1 cellular context compared by ENCODE assay signal in genomic region chr18:35290070-35290735, GRCh38.
A peak's percentile ranks its signal among the peaks of the same experiment; 100 is the strongest.
TF ChIP-seq lines count a peak whose summit lies in the region.

ZSCAN30 (minus strand) TSS chr18:35290229; CDS start chr18:35264352, 25,877 bp downstream.

TF ChIP-seq in K562, 482 proteins besides CTCF, POLR2A, EP300 and RAD21 (continued from another document and continues in another):
- TF ChIP-seq ZZZ3 (IDR thresholded peaks at IDR 0.05) (peak; percentile 87), PCBP1 (IDR thresholded peaks at IDR 0.05; ENCODE audit: low read depth, low read length, poor library complexity, severe bottlenecking) (peak; percentile 48), ZNF592 (IDR thresholded peaks at IDR 0.05) (peak; percentile 60), CHCHD3 (CRISPR knock-in tag; IDR thresholded peaks at IDR 0.05) (0 out of 2 replicates have a peak, but pooled peaks have one; percentile 64), SMARCC2 (IDR thresholded peaks at IDR 0.05; ENCODE audit: low read depth) (0 out of 2 replicates have a peak, but pooled peaks have one; percentile 1), SREBF1 (IDR thresholded peaks at IDR 0.05; ENCODE audit: borderline replicate concordance, low read depth, low read length) (no peak), ZNF444 (CRISPR knock-in tag; IDR thresholded peaks at IDR 0.05) (no peak), ZBTB49 (CRISPR knock-in tag; IDR thresholded peaks at IDR 0.05; ENCODE audit: borderline replicate concordance) (peak; percentile 97), NR2F6 (CRISPR knock-in tag; IDR thresholded peaks at IDR 0.05) (no peak), HNRNPH1 (optimal IDR thresholded peaks at IDR 0.05; ENCODE audit: low read depth, low read length) (no peak), HDAC3 (IDR thresholded peaks at IDR 0.05; ENCODE audit: borderline replicate concordance, partially characterized antibody) (peak; percentile 70), MED1 (CRISPR knock-in tag; IDR thresholded peaks at IDR 0.05; ENCODE audit: borderline replicate concordance) (0 out of 2 replicates have a peak, but pooled peaks have one; percentile 62), ZBTB5 (IDR thresholded peaks at IDR 0.05) (peak; percentile 100), SREBF2 (CRISPR knock-in tag; IDR thresholded peaks at IDR 0.05) (no peak), ZNF609 (CRISPR knock-in tag; IDR thresholded peaks at IDR 0.05; ENCODE audit: borderline replicate concordance) (no peak), PCBP2 (IDR thresholded peaks at IDR 0.05; ENCODE audit: low read depth, low read length, poor library complexity, severe bottlenecking) (no peak), COPS2 (conservative IDR thresholded peaks at IDR 0.05) (no peak), PREB (CRISPR knock-in tag; IDR thresholded peaks at IDR 0.05) (no peak), RHOXF2B (CRISPR knock-in tag; conservative IDR thresholded peaks at IDR 0.05) (no peak), ZMIZ1 (IDR thresholded peaks at IDR 0.05; ENCODE audit: low read depth in 2 of 2, low read length in 2 of 2) (peak in 1 of 2 experiments; percentile 82; a peak in 2 of 4 replicates), ZNF398 (CRISPR knock-in tag; IDR thresholded peaks at IDR 0.05) (no peak), YY1 (IDR thresholded peaks at IDR 0.05; ENCODE audit: borderline replicate concordance in 1 of 3, control insufficient read depth in 1 of 3, extremely low read depth in 1 of 3, insufficient read depth in 3 of 3, insufficient read length in 1 of 3, insufficient replicate concordance in 2 of 3, low read depth in 1 of 3, low read length in 2 of 3) (peak in 2 of 3 experiments; percentile 81 to 85), ZFP30 (CRISPR knock-in tag; IDR thresholded peaks at IDR 0.05; ENCODE audit: borderline replicate concordance) (no peak), ZNF511 (CRISPR knock-in tag; IDR thresholded peaks at IDR 0.05) (peak; percentile 99), CGGBP1 (CRISPR knock-in tag; IDR thresholded peaks at IDR 0.05) (peak; percentile 29; the same call in 1 of the 2 replicates), POLR3G (IDR thresholded peaks at IDR 0.05; ENCODE audit: extremely low read depth, insufficient read length, insufficient replicate concordance) (no peak), IRF9 (tag; IDR thresholded peaks at IDR 0.05) (no peak), SMC3 (conservative IDR thresholded peaks at IDR 0.05; ENCODE audit: insufficient read depth, low read depth, low read length) (0 out of 2 replicates have a peak, but pooled peaks have one; percentile 29), RBM25 (IDR thresholded peaks at IDR 0.05; ENCODE audit: low read depth, low read length, severe bottlenecking) (no peak), ZNF184 (CRISPR knock-in tag; IDR thresholded peaks at IDR 0.05) (no peak)
